In genomic region chr6:132820629-132821381, GRCh38 we compare ENCODE assay signal across 8 cellular contexts. TPM values are rescaled to one million over a fixed set of nuclear protein-coding genes. Genes with fewer than 3 reads are reported as not detected.
A peak's percentile ranks its signal among the peaks of the same experiment; 100 is the strongest.
DNase-seq lines count a peak whose midpoint lies in the region; ATAC-seq and TF ChIP-seq lines count a peak whose summit lies in the region.

No MANE protein-coding gene starts in this region.

- H3K27ac ChIP-seq in ovary: no peak overlapping the region

- H3K4me3 Mint-ChIP-seq in effector memory CD8-positive, alpha-beta T cell: peak overlapping the region in 1 of 2 donors; percentile 9
- H3K4me3 Mint-ChIP-seq in progenitor cell of endocrine pancreas (ENCODE audit: low read depth): no peak overlapping the region

- TF ChIP-seq POLR2A in ovary (IDR thresholded peaks at IDR 0.05): no peak

- intact Hi-C loops in ovary (cut with DNase I): no loop called here

- H3K27ac Mint-ChIP-seq in effector memory CD8-positive, alpha-beta T cell: peak overlapping the region; percentile 68 to 92
- peak overlapping the region; percentile 83 for H3K27ac Mint-ChIP-seq in progenitor cell of endocrine pancreas

- no peak for TF ChIP-seq EP300 in ovary (IDR thresholded peaks at IDR 0.05)

- H3K4me3 ChIP-seq in ovary: no peak overlapping the region

- ATAC-seq in effector memory CD8-positive, alpha-beta T cell (replicated peaks): no peak

- WGBS in ovary, 3 donors: 48 to 68% (median 51%) methylated on average over 5 of the region's 5 CpGs

- H3K9me3 Mint-ChIP-seq in effector memory CD8-positive, alpha-beta T cell: no peaks in the 10 kb centered on the region
- H3K9me3 Mint-ChIP-seq in progenitor cell of endocrine pancreas (ENCODE audit: low read depth): no peaks in the 10 kb centered on the region

- peaks cover 58% of the 10 kb centered on the region for H3K36me3 Mint-ChIP-seq in effector memory CD8-positive, alpha-beta T cell (ENCODE audit: insufficient read depth)
- peaks cover 32% of the 10 kb centered on the region for H3K36me3 Mint-ChIP-seq in progenitor cell of endocrine pancreas (ENCODE audit: insufficient read depth)

- no peaks in the 10 kb centered on the region for H3K9me3 ChIP-seq in ovary

- H3K4me1 ChIP-seq in ovary (ENCODE audit: insufficient read depth): peaks cover 7% of the 10 kb centered on the region

- no peaks in the 10 kb centered on the region for H3K27me3 ChIP-seq in ovary

- H3K4me1 Mint-ChIP-seq in effector memory CD8-positive, alpha-beta T cell (ENCODE audit: low read depth in 2 of 2): peaks cover 32 to 38% of the 10 kb centered on the region in 2 donors
- H3K4me1 Mint-ChIP-seq in progenitor cell of endocrine pancreas (ENCODE audit: low read depth): peaks cover 11% of the 10 kb centered on the region

- H3K27me3 Mint-ChIP-seq in effector memory CD8-positive, alpha-beta T cell: no peaks in the 10 kb centered on the region
- no peaks in the 10 kb centered on the region for H3K27me3 Mint-ChIP-seq in progenitor cell of endocrine pancreas

- no peak for TF ChIP-seq CTCF in progenitor cell of endocrine pancreas (IDR thresholded peaks at IDR 0.05; ENCODE audit: unreplicated experiment)
- TF ChIP-seq CTCF in ovary (IDR thresholded peaks at IDR 0.05): no peak

- no peaks in the 10 kb centered on the region for H3K36me3 ChIP-seq in ovary

- DNase-seq in activated CD8-positive, alpha-beta memory T cell treated with anti-CD3 and anti-CD28 coated beads for 24 hours: peak; percentile 72
- DNase-seq in activated CD8-positive, alpha-beta memory T cell treated with anti-CD3 and anti-CD28 coated beads, Interleukin-2, amount 50 U/mL, for 4 hours: no peak
- DNase-seq in OCI-M2 (lab: John Stamatoyannopoulos, UW; ENCODE audit: unreplicated experiment) (peak; percentile 42), progenitor cell of endocrine pancreas (ENCODE audit: low spot score, unreplicated experiment) (no peak), ovary (no peak), NCI-H187 treated with DMSO at 0.1 percent for 48 hours (lab: John Stamatoyannopoulos, UW) (no peak), hippocampal formation (lab: John Stamatoyannopoulos, UW) (no peak)
- no peak for DNase-seq in effector memory CD8-positive, alpha-beta T cell

RNA-seq across cellular contexts. Expression of gene RPS12, which starts 6.4 kb away (rescaled TPM):
- total RNA-seq in progenitor cell of endocrine pancreas: 986 and 1,038 TPM in 2 replicates
- total RNA-seq in ovary: 1,000 to 10,000 TPM; 1,933 to 6,320 (median 2,198) TPM
- 1,000 to 10,000 TPM; 2,239 to 5,658 TPM for polyA plus RNA-seq in ovary

RNA-seq across cellular contexts. Expression of gene SLC18B1, which starts 22.4 kb away (rescaled TPM):
- total RNA-seq in progenitor cell of endocrine pancreas: 19.1 and 19.5 TPM in 2 replicates
- 10 to 100 TPM in 3 of 7 donors, 1 to 10 TPM in 4; 3.2 to 10.9 (median 9.7) TPM for total RNA-seq in ovary
- 10 to 100 TPM in 1 of 2 donors, 1 to 10 TPM in 1; 6.5 to 15.2 TPM for polyA plus RNA-seq in ovary

Comparison
In these comparisons a context has a peak if more than half of its experiments do, and no peak if none do; other contexts are left out.
1. DNase-seq: peak in activated CD8-positive, alpha-beta memory T cell treated with anti-CD3 and anti-CD28 coated beads for 24 hours (single experiment) and OCI-M2 (single experiment); none in activated CD8-positive, alpha-beta memory T cell treated with anti-CD3 and anti-CD28 coated beads, Interleukin-2, amount 50 U/mL, for 4 hours (single experiment), effector memory CD8-positive, alpha-beta T cell (0 of 3), progenitor cell of endocrine pancreas (single experiment), ovary (0 of 5), NCI-H187 treated with DMSO at 0.1 percent for 48 hours (single experiment) and hippocampal formation (0 of 2).